ENCODE assay signal across 29 cellular contexts in genomic region chr12:132236129-132236929, GRCh38.
"Had no signal": no experiment of that assay in that cellular context is flagged by ENCODE, and none has a peak within 500 bp of the region (broad histone marks: within the 10 kb centered on the region; RNA-seq: fewer than 3 reads in every experiment).

No MANE protein-coding gene starts in this region.

- H3K27me3 ChIP-seq: brain microvascular endothelial cell, cardiac muscle cell, Peyer's patch had no signal

- H3K9me3 Mint-ChIP-seq: activated naive CD4-positive, alpha-beta T cell treated with anti-CD3 and anti-CD28 coated beads for 36 hours; activated T-helper 17 cell treated with anti-CD3 and anti-CD28 coated beads, Interleukin-2, amount 50 U/mL, for 72 hours; IgD-negative memory B cell; T-cell had no signal

- H3K4me1 ChIP-seq: Peyer's patch had no signal

- H3K4me3 ChIP-seq: cardiac muscle cell, Peyer's patch had no signal

- FAIRE-seq: TTC549 had no signal

- H3K36me3 ChIP-seq: brain microvascular endothelial cell, cardiac muscle cell, Peyer's patch had no signal

- H3K9me3 ChIP-seq: Peyer's patch had no signal

- H3K27me3 Mint-ChIP-seq: activated CD4-positive, alpha-beta memory T cell treated with anti-CD3 and anti-CD28 coated beads, Interleukin-2, amount 10 ng/mL, durations not matched to agents 7 days and 5 days; activated naive CD8-positive, alpha-beta T cell; activated T-helper 17 cell treated with anti-CD3 and anti-CD28 coated beads, Interleukin-2, amount 50 U/mL, for 72 hours; IgD-negative memory B cell; T-cell had no signal

- DNase-seq: activated CD4-positive, alpha-beta memory T cell treated with anti-CD3 and anti-CD28 coated beads, Interleukin-2, amount 10 ng/mL, durations not matched to agents 7 days and 5 days; activated CD4-positive, alpha-beta T cell treated with anti-CD3 and anti-CD28 coated beads, Interleukin-2, amount 50 U/mL, for 1 hour; activated CD4-positive, CD25-positive, alpha-beta regulatory T cell; activated gamma-delta T cell; activated naive CD4-positive, alpha-beta T cell treated with anti-CD3 and anti-CD28 coated beads for 36 hours; activated T-cell treated with anti-CD3 and anti-CD28 coated beads for 4 hours; activated T-cell treated with anti-CD3 and anti-CD28 coated beads, Interleukin-2, amount 50 U/mL, for 48 hours; brain microvascular endothelial cell; KG1; NCI-H1048; NCI-H1417; NCI-H1930; NCI-H2171 treated with DMSO at 0.1 percent for 48 hours; NCI-H345; NCI-H510A treated with DMSO at 0.1 percent for 48 hours; NCI-H69; NK-92 treated with Interleukin-12 subunit alpha and Interleukin-12 subunit beta, amount 100 ng/mL, for 24 hours; OCI-M1; Peyer's patch; SHP77 treated with DMSO at 0.1 percent for 48 hours; T-cell; T-helper 2 cell; T1000 had no signal

- ATAC-seq: activated T-helper 17 cell treated with anti-CD3 and anti-CD28 coated beads, Interleukin-2, amount 50 U/mL, for 72 hours; T-cell had no signal

- H3K27ac ChIP-seq: brain microvascular endothelial cell, cardiac muscle cell, Peyer's patch, RWPE1 had no signal

- H3K36me3 Mint-ChIP-seq: activated naive CD8-positive, alpha-beta T cell; IgD-negative memory B cell; T-cell had no signal

- H3K27ac Mint-ChIP-seq: activated CD4-positive, alpha-beta memory T cell treated with anti-CD3 and anti-CD28 coated beads, Interleukin-2, amount 10 ng/mL, durations not matched to agents 7 days and 5 days; activated naive CD4-positive, alpha-beta T cell treated with anti-CD3 and anti-CD28 coated beads for 36 hours; activated naive CD8-positive, alpha-beta T cell; activated T-helper 17 cell treated with anti-CD3 and anti-CD28 coated beads, Interleukin-2, amount 50 U/mL, for 72 hours; T-cell had no signal

- H3K4me1 Mint-ChIP-seq: activated CD4-positive, alpha-beta memory T cell treated with anti-CD3 and anti-CD28 coated beads, Interleukin-2, amount 10 ng/mL, durations not matched to agents 7 days and 5 days; T-cell had no signal

- H3K4me3 Mint-ChIP-seq: activated CD4-positive, alpha-beta memory T cell treated with anti-CD3 and anti-CD28 coated beads, Interleukin-2, amount 10 ng/mL, durations not matched to agents 7 days and 5 days; activated naive CD4-positive, alpha-beta T cell treated with anti-CD3 and anti-CD28 coated beads for 36 hours; activated naive CD8-positive, alpha-beta T cell; activated T-helper 17 cell treated with anti-CD3 and anti-CD28 coated beads, Interleukin-2, amount 50 U/mL, for 72 hours; IgD-negative memory B cell; T-cell had no signal
